ENCODE assay signal across 9 cellular contexts in the genomic region with DNA sequence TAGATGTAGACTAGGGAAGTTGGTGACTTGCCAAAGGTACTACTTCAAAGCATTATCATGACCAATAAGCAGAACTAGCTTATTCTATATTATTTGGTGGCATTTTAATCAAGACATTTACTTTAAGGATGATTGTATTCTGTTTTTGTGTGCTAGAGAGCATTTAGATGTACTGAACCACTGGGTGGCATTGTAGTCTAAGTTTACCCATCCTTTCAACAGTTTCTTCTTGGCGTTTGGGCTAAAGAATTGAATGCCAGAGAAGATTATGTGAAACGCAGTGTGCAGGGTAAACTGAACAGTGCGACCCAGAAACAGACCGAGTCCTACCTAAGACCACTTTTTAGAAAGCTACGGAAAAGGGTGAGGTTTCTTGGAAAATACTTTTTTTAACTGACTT. TPM values are rescaled to one million over a fixed set of nuclear protein-coding genes. Genes with fewer than 3 reads are reported as not detected.
DNase-seq lines count a peak whose midpoint lies in the region; ATAC-seq, FAIRE-seq and TF ChIP-seq lines count a peak whose summit lies in the region.
"Had no signal": no experiment of that assay in that cellular context is flagged by ENCODE, and none has a peak within 500 bp of the region (broad histone marks: within the 10 kb centered on the region; RNA-seq: fewer than 3 reads in every experiment).

No MANE protein-coding gene starts in this region.

- DNase-seq in EL (peak; percentile 60), NCI-H1694 treated with DMSO at 0.1 percent for 48 hours (lab: John Stamatoyannopoulos, UW) (peak; percentile 43), endothelial cell of umbilical vein (ENCODE audit: low read depth, low spot score) (peak; percentile 60), SKM-1 treated with dmso at 0.1 percent for 144 hours (lab: John Stamatoyannopoulos, UW; ENCODE audit: unreplicated experiment) (no peak), NCI-H1436 treated with DMSO at 0.1 percent for 48 hours (lab: John Stamatoyannopoulos, UW) (no peak)
- DNase-seq: glutamatergic neuron had no signal

- dilution Hi-C loops in endothelial cell of umbilical vein (cut with MboI; ENCODE audit: extremely low pct_ligation_motif_present, low sequenced_read_pairs) = no loop called here

- H3K36me3 ChIP-seq in endothelial cell of umbilical vein (ENCODE audit: control insufficient read depth in 2 of 2, extremely low read depth in 1 of 2, insufficient read depth in 2 of 2, low read length in 2 of 2) (peaks cover 11 to 18% of the 10 kb centered on the region in 2 experiments), neural cell (ENCODE audit: insufficient read depth, low read length) (peaks cover 6% of the 10 kb centered on the region)

- no TSS peak for BruUV-seq in endothelial cell of umbilical vein (replicated peaks; lab: Mats Ljungman, UMichigan)

- CTCF ChIA-PET in endothelial cell of umbilical vein (lab: Charles Lee) = interaction anchor here (0.6 to 2.1 kb wide), 10 partner anchors 21 to 480 kb away, joined by 3 to 7 read pairs (median 3); no protein-coding TSS in a partner anchor

- no peaks in the 10 kb centered on the region for H3K9me1 ChIP-seq in endothelial cell of umbilical vein (replicated peaks; ENCODE audit: control insufficient read depth, extremely low read depth, insufficient read depth, low read length)

- FAIRE-seq in endothelial cell of umbilical vein (lab: Jason Lieb, UNC) = no peak

- POLR2A ChIA-PET in endothelial cell of umbilical vein (lab: Charles Lee) = no interaction called here

- H4K20me1 ChIP-seq in endothelial cell of umbilical vein (replicated peaks; ENCODE audit: control insufficient read depth, extremely low read depth, insufficient read depth, low read length) (no peaks in the 10 kb centered on the region), neural cell (ENCODE audit: insufficient read depth) (no peaks in the 10 kb centered on the region)

- H3K79me2 ChIP-seq in endothelial cell of umbilical vein (ENCODE audit: control insufficient read depth, insufficient read depth, low read length) (no peaks in the 10 kb centered on the region), neural cell (replicated peaks; ENCODE audit: insufficient read depth, low read length) (no peaks in the 10 kb centered on the region)

- H3K4me1 ChIP-seq in endothelial cell of umbilical vein (ENCODE audit: control insufficient read depth, extremely low read depth, insufficient read depth, low read length) = peaks cover 2% of the 10 kb centered on the region

- no peak for TF ChIP-seq EP300 in neural cell (conservative IDR thresholded peaks at IDR 0.05; ENCODE audit: poor library complexity, severe bottlenecking)

- TF ChIP-seq POLR2A in endothelial cell of umbilical vein (IDR thresholded peaks at IDR 0.05; ENCODE audit: low read depth, low read length) = no peak

- peak; percentile 80 for TF ChIP-seq RAD21 in neural cell (conservative IDR thresholded peaks at IDR 0.05)

- no peak overlapping the region for H2AFZ ChIP-seq in endothelial cell of umbilical vein (ENCODE audit: low read depth, low read length)
- no peak overlapping the region for H2AFZ ChIP-seq in neural cell (ENCODE audit: low read depth, low read length)

- no peaks in the 10 kb centered on the region for H3K9me2 ChIP-seq in neural cell (ENCODE audit: insufficient read depth, low read length)

- intact Hi-C loops in endothelial cell of umbilical vein (cut with micrococcal nuclease) = loop anchor here (1.0 to 10.0 kb wide), 3 partner anchors 47 to 861 kb away; no protein-coding TSS in a partner anchor

- H3K27ac ChIP-seq in endothelial cell of umbilical vein (ENCODE audit: insufficient read depth, low read depth, low read length) = no peak overlapping the region
- H3K27ac ChIP-seq in neural cell (ENCODE audit: low read length) = no peak overlapping the region

- H3K4me2 ChIP-seq in endothelial cell of umbilical vein (ENCODE audit: insufficient read depth, low read length) = no peak overlapping the region
- H3K4me2 ChIP-seq in neural cell (ENCODE audit: low read length) = no peak overlapping the region

- TF ChIP-seq CTCF in endothelial cell of umbilical vein (IDR thresholded peaks at IDR 0.05; ENCODE audit: extremely low read depth in 1 of 2, insufficient read depth in 1 of 2, low read depth in 1 of 2, low read length in 2 of 2) (peak; percentile 20 to 27), neural cell (IDR thresholded peaks at IDR 0.05; ENCODE audit: poor library complexity, severe bottlenecking) (peak; percentile 75)

- no peak overlapping the region for H3K9ac ChIP-seq in endothelial cell of umbilical vein (replicated peaks; ENCODE audit: extremely low read depth, insufficient read depth, low read length)
- no peak overlapping the region for H3K9ac ChIP-seq in neural cell (ENCODE audit: low read length)

- H3F3A ChIP-seq in neural cell (ENCODE audit: insufficient read depth, low read length, poor library complexity, severe bottlenecking) = no peaks in the 10 kb centered on the region

- no peak overlapping the region for H3K4me3 ChIP-seq in endothelial cell of umbilical vein (replicated peaks in 1 of 3; ENCODE audit: insufficient read depth in 1 of 3, low read depth in 1 of 3, low read length in 3 of 3)
- H3K4me3 ChIP-seq in neural cell (ENCODE audit: low read length) = no peak overlapping the region

- ATAC-seq in GM19395 (IDR thresholded peaks at IDR 0.05; ENCODE audit: unreplicated experiment) (no peak), GM19328 (IDR thresholded peaks at IDR 0.05; ENCODE audit: unreplicated experiment) (no peak)

- no peaks in the 10 kb centered on the region for H3K9me3 ChIP-seq in endothelial cell of umbilical vein (replicated peaks; ENCODE audit: control insufficient read depth, insufficient read depth, low read length)
- no peaks in the 10 kb centered on the region for H3K9me3 ChIP-seq in neural cell (ENCODE audit: low read length)

- no peaks in the 10 kb centered on the region for H3K27me3 ChIP-seq in endothelial cell of umbilical vein (ENCODE audit: control insufficient read depth in 2 of 2, insufficient read depth in 2 of 2, low read length in 2 of 2)
- no peaks in the 10 kb centered on the region for H3K27me3 ChIP-seq in neural cell (ENCODE audit: insufficient read depth, low read depth, low read length)

TF ChIP-seq in endothelial cell of umbilical vein, 7 proteins besides CTCF, POLR2A, EP300 and RAD21:
- TF ChIP-seq GATA2 (IDR thresholded peaks at IDR 0.05; ENCODE audit: insufficient read depth, insufficient read length, low read depth, low read length) (no peak), JUN (IDR thresholded peaks at IDR 0.05; ENCODE audit: borderline replicate concordance, insufficient read depth, insufficient read length, low read depth) (no peak), FOS (IDR thresholded peaks at IDR 0.05; ENCODE audit: borderline replicate concordance, insufficient read depth, low read length) (no peak), EZH2 (IDR thresholded peaks at IDR 0.05; ENCODE audit: borderline replicate concordance, low read depth, low read length, severe bottlenecking) (no peak), MYC (IDR thresholded peaks at IDR 0.05; ENCODE audit: low read depth, low read length) (no peak), POLR2AphosphoS5 (IDR thresholded peaks at IDR 0.05; ENCODE audit: insufficient read depth, low read depth, low read length) (no peak)
- TF ChIP-seq, protein P1, sequence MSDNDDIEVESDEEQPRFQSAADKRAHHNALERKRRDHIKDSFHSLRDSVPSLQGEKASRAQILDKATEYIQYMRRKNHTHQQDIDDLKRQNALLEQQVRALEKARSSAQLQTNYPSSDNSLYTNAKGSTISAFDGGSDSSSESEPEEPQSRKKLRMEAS (IDR thresholded peaks at IDR 0.05; ENCODE audit: insufficient read depth, insufficient read length) = no peak

TF ChIP-seq in neural cell, 6 proteins besides CTCF, POLR2A, EP300 and RAD21:
- TF ChIP-seq, protein P2, sequence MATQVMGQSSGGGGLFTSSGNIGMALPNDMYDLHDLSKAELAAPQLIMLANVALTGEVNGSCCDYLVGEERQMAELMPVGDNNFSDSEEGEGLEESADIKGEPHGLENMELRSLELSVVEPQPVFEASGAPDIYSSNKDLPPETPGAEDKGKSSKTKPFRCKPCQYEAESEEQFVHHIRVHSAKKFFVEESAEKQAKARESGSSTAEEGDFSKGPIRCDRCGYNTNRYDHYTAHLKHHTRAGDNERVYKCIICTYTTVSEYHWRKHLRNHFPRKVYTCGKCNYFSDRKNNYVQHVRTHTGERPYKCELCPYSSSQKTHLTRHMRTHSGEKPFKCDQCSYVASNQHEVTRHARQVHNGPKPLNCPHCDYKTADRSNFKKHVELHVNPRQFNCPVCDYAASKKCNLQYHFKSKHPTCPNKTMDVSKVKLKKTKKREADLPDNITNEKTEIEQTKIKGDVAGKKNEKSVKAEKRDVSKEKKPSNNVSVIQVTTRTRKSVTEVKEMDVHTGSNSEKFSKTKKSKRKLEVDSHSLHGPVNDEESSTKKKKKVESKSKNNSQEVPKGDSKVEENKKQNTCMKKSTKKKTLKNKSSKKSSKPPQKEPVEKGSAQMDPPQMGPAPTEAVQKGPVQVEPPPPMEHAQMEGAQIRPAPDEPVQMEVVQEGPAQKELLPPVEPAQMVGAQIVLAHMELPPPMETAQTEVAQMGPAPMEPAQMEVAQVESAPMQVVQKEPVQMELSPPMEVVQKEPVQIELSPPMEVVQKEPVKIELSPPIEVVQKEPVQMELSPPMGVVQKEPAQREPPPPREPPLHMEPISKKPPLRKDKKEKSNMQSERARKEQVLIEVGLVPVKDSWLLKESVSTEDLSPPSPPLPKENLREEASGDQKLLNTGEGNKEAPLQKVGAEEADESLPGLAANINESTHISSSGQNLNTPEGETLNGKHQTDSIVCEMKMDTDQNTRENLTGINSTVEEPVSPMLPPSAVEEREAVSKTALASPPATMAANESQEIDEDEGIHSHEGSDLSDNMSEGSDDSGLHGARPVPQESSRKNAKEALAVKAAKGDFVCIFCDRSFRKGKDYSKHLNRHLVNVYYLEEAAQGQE (IDR thresholded peaks at IDR 0.05; ENCODE audit: borderline replicate concordance) = no peak
- peak; percentile 74 for TF ChIP-seq SMC3 (conservative IDR thresholded peaks at IDR 0.05; ENCODE audit: poor library complexity)
TF ChIP-seq in neural cell: peak in this region for 1.

RNA-seq across cellular contexts. Expression of gene PRPF18, which starts 26.8 kb away (rescaled TPM):
- total RNA-seq in endothelial cell of umbilical vein = 21.0 and 23.1 TPM in 2 replicates
- 4.2 and 7.3 TPM in 2 replicates for polyA plus RNA-seq in endothelial cell of umbilical vein
- 14.1 and 16.9 TPM in 2 replicates for polyA plus RNA-seq in endothelial cell of umbilical vein (2011; cell fraction: cytosol; rRNA removed)
- 8.9 and 14.7 TPM in 2 replicates for polyA plus RNA-seq in endothelial cell of umbilical vein (2011; cell fraction: nucleus; rRNA removed)
- polyA plus RNA-seq in endothelial cell of umbilical vein (2012) = 21.3 and 30.1 TPM in 2 replicates
- 6.6 and 7.5 TPM in 2 replicates for polyA minus RNA-seq in endothelial cell of umbilical vein
- 4.4 TPM for polyA minus RNA-seq in endothelial cell of umbilical vein (2011; cell fraction: cytosol; rRNA and poly(A)+ RNA removed)
- polyA minus RNA-seq in endothelial cell of umbilical vein (2011; cell fraction: nucleus; rRNA and poly(A)+ RNA removed) = 8.8 and 12.1 TPM in 2 replicates
- 43.9 and 56.7 TPM in 2 replicates for polyA plus RNA-seq in neural cell
- polyA minus RNA-seq in neural cell = 81.6 and 111 TPM in 2 replicates

Comparison
In these comparisons a context has a peak if more than half of its experiments do, and no peak if none do; other contexts are left out.
1. DNase-seq: peak in EL (single experiment), NCI-H1694 treated with DMSO at 0.1 percent for 48 hours (single experiment) and endothelial cell of umbilical vein (single experiment); none in SKM-1 treated with dmso at 0.1 percent for 144 hours (single experiment) and NCI-H1436 treated with DMSO at 0.1 percent for 48 hours (single experiment).